8 cellular contexts compared by ENCODE assay signal in genomic region chr4:6953751-6954380, GRCh38. TPM values are rescaled to one million over a fixed set of nuclear protein-coding genes. Genes with fewer than 3 reads are reported as not detected.
A peak's percentile ranks its signal among the peaks of the same experiment; 100 is the strongest.
DNase-seq lines count a peak whose midpoint lies in the region; ATAC-seq, FAIRE-seq and TF ChIP-seq lines count a peak whose summit lies in the region.

No MANE protein-coding gene starts in this region.

- no TSS peak for BruUV-seq in HepG2 (replicated peaks; lab: Mats Ljungman, UMichigan)
- no TSS peak for BruUV-seq in OCI-LY7 (replicated peaks; lab: Mats Ljungman, UMichigan)

- peak; percentile 21; the same call in 2 of the 3 replicates for ATAC-seq in HepG2
- ATAC-seq in GM21447 (IDR thresholded peaks at IDR 0.05; ENCODE audit: unreplicated experiment): no peak

- CTCF ChIA-PET in HepG2 (lab: Yijun Ruan, JAX; ENCODE audit: low intra/inter-chr PET ratio, low total read pairs): no interaction called here
- CTCF ChIA-PET in OCI-LY7 (lab: Charles Lee; ENCODE audit: unreplicated experiment): interaction anchor here (0.6 kb wide), 1 partner anchor 41 kb away, joined by 3 read pairs; no protein-coding TSS in a partner anchor

- H3K27ac ChIP-seq in HUES6 (ENCODE audit: low read depth, low read length): no peak overlapping the region
- H3K27ac ChIP-seq in duodenal mucosa (ENCODE audit: low read depth, low read length): peak overlapping the region; percentile 42
- no peak overlapping the region for H3K27ac ChIP-seq in HepG2 (ENCODE audit: extremely low read length, insufficient read depth, low read length)
- peak overlapping the region; percentile 68 to 82 (median 80) for H3K27ac ChIP-seq in transverse colon
- no peak overlapping the region for H3K27ac ChIP-seq in OCI-LY7 (ENCODE audit: low read depth, low read length, poor library complexity, severe bottlenecking)

- H3K9ac ChIP-seq in HUES6 (ENCODE audit: low read length) (peak overlapping the region; percentile 2), duodenal mucosa (ENCODE audit: low read depth in 1 of 2, low read length in 2 of 2) (peak overlapping the region; percentile 46 to 73), HepG2 (ENCODE audit: insufficient read depth, low read depth, low read length) (no peak overlapping the region)

- TF ChIP-seq CTCF in HepG2 (CRISPR knock-in tag; IDR thresholded peaks at IDR 0.05) (no peak), transverse colon (IDR thresholded peaks at IDR 0.05) (no peak), OCI-LY7 (conservative IDR thresholded peaks at IDR 0.05; ENCODE audit: low read length) (no peak)

- H3K27me3 ChIP-seq in HUES6 (ENCODE audit: control insufficient read depth, insufficient read depth, low read length) (no peaks in the 10 kb centered on the region), duodenal mucosa (ENCODE audit: control insufficient read depth in 1 of 2, insufficient read depth in 2 of 2, low read length in 2 of 2) (no peaks in the 10 kb centered on the region), HepG2 (ENCODE audit: control insufficient read depth in 1 of 2, insufficient read depth in 2 of 2, low read length in 2 of 2) (no peaks in the 10 kb centered on the region), transverse colon (no peaks in the 10 kb centered on the region)

- H3K9me3 ChIP-seq in HUES6 (ENCODE audit: control insufficient read depth, insufficient read depth, low read depth, low read length) (no peaks in the 10 kb centered on the region), duodenal mucosa (ENCODE audit: control insufficient read depth in 1 of 2, low read length in 2 of 2) (no peaks in the 10 kb centered on the region), HepG2 (ENCODE audit: low read length) (0 out of 2 replicates have a peak, but pooled peaks cover 3% of the 10 kb centered on the region), transverse colon (no peaks in the 10 kb centered on the region), OCI-LY7 (ENCODE audit: low read length) (no peaks in the 10 kb centered on the region)

- intact Hi-C loops in HepG2 (cut with micrococcal nuclease; ENCODE audit: unreplicated experiment) (no loop called here), transverse colon (cut with DNase I; ENCODE audit: low total_unique reads) (no loop called here), OCI-LY7 (cut with micrococcal nuclease; ENCODE audit: unreplicated experiment) (no loop called here)

- no peak for FAIRE-seq in HepG2 (lab: Jason Lieb, UNC)

- H3K4me3 ChIP-seq in HUES6 (ENCODE audit: low read depth, low read length): no peak overlapping the region
- H3K4me3 ChIP-seq in duodenal mucosa (ENCODE audit: low read depth in 1 of 2, low read length in 2 of 2): peak overlapping the region; percentile 46
- H3K4me3 ChIP-seq in HepG2 (replicated peaks in 1 of 3; ENCODE audit: insufficient read depth in 1 of 3, low read depth in 2 of 3, low read length in 3 of 3): no peak overlapping the region
- peak overlapping the region in 2 of 4 donors; percentile 12 to 37 for H3K4me3 ChIP-seq in transverse colon
- H3K4me3 ChIP-seq in OCI-LY7 (ENCODE audit: low read depth, low read length, poor library complexity, severe bottlenecking): no peak overlapping the region

- H4K20me1 ChIP-seq in HepG2 (ENCODE audit: insufficient read depth, low read length) (no peaks in the 10 kb centered on the region; the same call in 1 of the 2 replicates), OCI-LY7 (ENCODE audit: insufficient read depth, low read length) (no peaks in the 10 kb centered on the region; the same call in 1 of the 2 replicates)

- H3K4me3 Mint-ChIP-seq in activated naive CD8-positive, alpha-beta T cell treated with anti-CD3 and anti-CD28 coated beads for 36 hours: no peak overlapping the region

- no peak overlapping the region for H3K27ac Mint-ChIP-seq in activated naive CD8-positive, alpha-beta T cell treated with anti-CD3 and anti-CD28 coated beads for 36 hours

- H2AFZ ChIP-seq in HepG2 (ENCODE audit: low read length): no peak overlapping the region
- H2AFZ ChIP-seq in OCI-LY7 (ENCODE audit: low read length): no peak overlapping the region

- H3K4me2 ChIP-seq in HepG2 (ENCODE audit: low read depth, low read length): no peak overlapping the region
- H3K4me2 ChIP-seq in OCI-LY7 (ENCODE audit: low read length): no peak overlapping the region

- H3K9me2 ChIP-seq in OCI-LY7 (ENCODE audit: insufficient read depth, low read length): no peaks in the 10 kb centered on the region

- H3K4me1 Mint-ChIP-seq in activated naive CD8-positive, alpha-beta T cell treated with anti-CD3 and anti-CD28 coated beads for 36 hours: peaks cover 43% of the 10 kb centered on the region

- WGBS in HepG2 (ENCODE audit: low lambda C conversion rate): 95% methylated on average over 9 of the region's 35 CpGs
- 46 to 74% methylated on average over 4 to 21 of the region's 35 CpGs for WGBS in transverse colon (ENCODE audit: low coverage in 1 of 2), 2 donors

- H3K79me2 ChIP-seq in HepG2 (ENCODE audit: insufficient read depth, low read length) (peaks cover 85% of the 10 kb centered on the region), OCI-LY7 (ENCODE audit: insufficient read depth, low read depth, low read length) (no peaks in the 10 kb centered on the region)

- TF ChIP-seq EP300 in HepG2 (IDR thresholded peaks at IDR 0.05; ENCODE audit: low read depth in 2 of 2, low read length in 2 of 2): no peak
- TF ChIP-seq EP300 in HepG2 (CRISPR knock-in tag; IDR thresholded peaks at IDR 0.05; ENCODE audit: borderline replicate concordance): no peak
- TF ChIP-seq EP300 in transverse colon (IDR thresholded peaks at IDR 0.05; ENCODE audit: low read depth): no peak

- TF ChIP-seq RAD21 in HepG2 (CRISPR knock-in tag; IDR thresholded peaks at IDR 0.05): no peak

- H3K27me3 Mint-ChIP-seq in activated naive CD8-positive, alpha-beta T cell treated with anti-CD3 and anti-CD28 coated beads for 36 hours: no peaks in the 10 kb centered on the region

- no peaks in the 10 kb centered on the region for H3K9me3 Mint-ChIP-seq in activated naive CD8-positive, alpha-beta T cell treated with anti-CD3 and anti-CD28 coated beads for 36 hours

- H3K36me3 ChIP-seq in HUES6 (ENCODE audit: control insufficient read depth, insufficient read depth, low read length) (no peaks in the 10 kb centered on the region), duodenal mucosa (ENCODE audit: control insufficient read depth in 1 of 2, insufficient read depth in 2 of 2, low read length in 2 of 2) (no peaks in the 10 kb centered on the region), HepG2 (replicated peaks in 1 of 2; ENCODE audit: control insufficient read depth in 1 of 2, insufficient read depth in 2 of 2, low read length in 2 of 2) (peaks cover 0 to 3% of the 10 kb centered on the region in 2 experiments; a peak in 3 of 5 replicates), transverse colon (no peaks in the 10 kb centered on the region), OCI-LY7 (ENCODE audit: insufficient read depth, low read length) (no peaks in the 10 kb centered on the region)

- H3K4me1 ChIP-seq in HUES6 (ENCODE audit: control insufficient read depth, insufficient read depth, low read length) (peaks cover 29% of the 10 kb centered on the region), duodenal mucosa (ENCODE audit: control insufficient read depth in 1 of 2, insufficient read depth in 2 of 2, low read length in 2 of 2) (peaks cover 5 to 10% of the 10 kb centered on the region in 2 donors), HepG2 (ENCODE audit: insufficient read depth, low read length) (peaks cover 23% of the 10 kb centered on the region), transverse colon (peaks cover 5 to 52% (median 22%) of the 10 kb centered on the region in 4 donors), OCI-LY7 (ENCODE audit: insufficient read depth, low read length, poor library complexity, severe bottlenecking) (no peaks in the 10 kb centered on the region)

- TF ChIP-seq POLR2A in HepG2 (IDR thresholded peaks at IDR 0.05; ENCODE audit: insufficient read depth in 1 of 2, low read depth in 2 of 2, low read length in 2 of 2) (no peak), transverse colon (IDR thresholded peaks at IDR 0.05) (peak; percentile 55)

- in situ Hi-C loops in HepG2 (cut with HindIII; ENCODE audit: extremely low pct_ligation_motif_present, low pct_unique_long_range_greater_than_20kb): no loop called here
- in situ Hi-C loops in transverse colon (cut with MboI; ENCODE audit: low pct_ligation_motif_present in 1 of 4, low pct_unique_long_range_greater_than_20kb in 1 of 4, low sequenced_read_pairs in 3 of 4): no loop called here

- DNase-seq in HepG2 (ENCODE audit: low spot score) (no peak), transverse colon (peak; percentile 91), OCI-LY7 (ENCODE audit: low spot score) (no peak)
- DNase-seq in activated naive CD8-positive, alpha-beta T cell treated with anti-CD3 and anti-CD28 coated beads for 36 hours: no peak
- DNase-seq in stimulated activated CD4-positive, alpha-beta T cell treated with anti-CD3 and anti-CD28 coated beads, Interleukin-2, amount 100 ng/mL, for 48 hours: no peak

- POLR2A ChIA-PET in HepG2 (lab: Yijun Ruan, JAX): interaction anchor here (1.7 kb wide), 1 partner anchor 24 kb away, joined by 5 read pairs; no protein-coding TSS in a partner anchor
- POLR2A ChIA-PET in OCI-LY7 (lab: Charles Lee): interaction anchor here (0.6 kb wide), 1 partner anchor 156 kb away, joined by 3 read pairs; no protein-coding TSS in a partner anchor

- no peaks in the 10 kb centered on the region for H3K36me3 Mint-ChIP-seq in activated naive CD8-positive, alpha-beta T cell treated with anti-CD3 and anti-CD28 coated beads for 36 hours

RNA-seq across cellular contexts. Expression of gene TBC1D14, which starts 44.2 kb away (rescaled TPM):
- total RNA-seq in HepG2 (2016; rRNA removed; fragmentation: Illumina TruSeq; extraction: Trizol) (46.5 and 53.3 TPM in 2 replicates), transverse colon (10 to 100 TPM; 42.6 to 56.9 (median 54.0) TPM), OCI-LY7 (2022) (44.1 and 50.4 TPM in 2 replicates)
- total RNA-seq in HepG2 (2016; cell fraction: cytosol; rRNA removed; fragmentation: Illumina TruSeq; extraction: Trizol; ENCODE audit: low read depth): 65.4 and 73.2 TPM in 2 replicates
- 45.9 and 47.6 TPM in 2 replicates for total RNA-seq in HepG2 (2016; cell fraction: insoluble cytoplasmic fraction; rRNA removed; fragmentation: Illumina TruSeq; extraction: Trizol)
- 39.0 and 41.3 TPM in 2 replicates for total RNA-seq in HepG2 (2016; cell fraction: membrane; rRNA removed; fragmentation: Illumina TruSeq; extraction: Trizol)
- 38.2 and 42.5 TPM in 2 replicates for total RNA-seq in HepG2 (2016; cell fraction: nucleus; rRNA removed; fragmentation: Illumina TruSeq; extraction: Trizol)
- polyA plus RNA-seq in HepG2 (2011; rRNA removed): 29.5 and 31.8 TPM in 2 replicates
- 29.0 and 31.7 TPM in 2 replicates for polyA plus RNA-seq in HepG2 (2011; cell fraction: cytosol; rRNA removed)
- polyA plus RNA-seq in HepG2 (2011; cell fraction: nucleus; rRNA removed): 29.6 and 30.6 TPM in 2 replicates
- 31.1 and 34.7 TPM in 2 replicates for polyA plus RNA-seq in HepG2 (2012)
- polyA plus RNA-seq in HepG2 (2016; cell fraction: cytosol; fragmentation: Illumina TruSeq; extraction: Trizol; ENCODE audit: low read depth): 5.0 TPM in 2 replicates
- 34.0 and 38.1 TPM in 2 replicates for polyA plus RNA-seq in HepG2 (2016; cell fraction: insoluble cytoplasmic fraction; fragmentation: Illumina TruSeq; extraction: Trizol; ENCODE audit: low read depth)
- polyA plus RNA-seq in HepG2 (2016; cell fraction: membrane; fragmentation: Illumina TruSeq; extraction: Trizol; ENCODE audit: low read depth): 15.8 and 17.3 TPM in 2 replicates
- polyA plus RNA-seq in HepG2 (2016; cell fraction: nucleus; fragmentation: Illumina TruSeq; extraction: Trizol; ENCODE audit: insufficient read depth, low read depth): 42.2 and 45.1 TPM in 2 replicates
- polyA minus RNA-seq in HepG2 (2011; rRNA and poly(A)+ RNA removed; ENCODE audit: low replicate concordance): 34.1 and 63.3 TPM in 2 replicates
- polyA minus RNA-seq in HepG2 (2011; cell fraction: cytosol; rRNA and poly(A)+ RNA removed): 21.7 and 28.5 TPM in 2 replicates
- polyA minus RNA-seq in HepG2 (2011; cell fraction: nucleus; rRNA and poly(A)+ RNA removed): 25.8 and 31.3 TPM in 2 replicates
- total RNA-seq in OCI-LY7 (2014; rRNA removed; shearing (Covaris generic)): 35.6 and 38.4 TPM in 2 replicates
- total RNA-seq in activated naive CD8-positive, alpha-beta T cell treated with anti-CD3 and anti-CD28 coated beads for 36 hours: 10 to 100 TPM; 38.4 to 39.3 TPM

Comparison
In these comparisons a context has a peak if more than half of its experiments do, and no peak if none do; other contexts are left out.
1. H3K27ac ChIP-seq: peak in duodenal mucosa (single experiment) and transverse colon (4 of 4); none in HUES6 (single experiment), HepG2 (single experiment) and OCI-LY7 (single experiment).
2. H3K4me3 ChIP-seq: peak in duodenal mucosa (2 of 2); none in HUES6 (single experiment), HepG2 (0 of 3) and OCI-LY7 (single experiment).